In genomic region chr20:1893721-1894470, GRCh38 we compare ENCODE assay signal across 8 cellular contexts. TPM values are rescaled to one million over a fixed set of nuclear protein-coding genes. Genes with fewer than 3 reads are reported as not detected.
DNase-seq lines count a peak whose midpoint lies in the region; ATAC-seq, FAIRE-seq and TF ChIP-seq lines count a peak whose summit lies in the region.

No MANE protein-coding gene starts in this region.

- peak overlapping the region; percentile 66 to 80 for H3K4me3 ChIP-seq in foreskin fibroblast (ENCODE audit: low read depth in 1 of 2, low read length in 2 of 2)
- H3K4me3 ChIP-seq in pancreas, result peak overlapping the region; percentile 35 to 62 (median 54)

- TF ChIP-seq CTCF in foreskin fibroblast (IDR thresholded peaks at IDR 0.05; ENCODE audit: low read depth, low read length), result no peak
- TF ChIP-seq CTCF in pancreas (IDR thresholded peaks at IDR 0.05), result no peak

- H3K9me3 ChIP-seq in pancreas, result no peaks in the 10 kb centered on the region

- FAIRE-seq in pancreas (lab: Jason Lieb, UNC), result no peak

- DNase-seq in ELR (ENCODE audit: low read depth), result peak; percentile 66
- peak; percentile 43 for DNase-seq in SIG-M5 (lab: John Stamatoyannopoulos, UW)
- DNase-seq in foreskin fibroblast, result no peak
- no peak for DNase-seq in pancreas
- DNase-seq in NCI-H1092 treated with DMSO at 0.1 percent for 48 hours (lab: John Stamatoyannopoulos, UW), result no peak
- no peak for DNase-seq in NCI-H2029 (lab: John Stamatoyannopoulos, UW)
- no peak for DNase-seq in ACHN

- no peaks in the 10 kb centered on the region for H3K4me1 ChIP-seq in pancreas

- no peaks in the 10 kb centered on the region for H3K36me3 ChIP-seq in pancreas

- no peaks in the 10 kb centered on the region for H3K27me3 ChIP-seq in pancreas

- peak overlapping the region; percentile 61 to 89 (median 76) for H3K27ac ChIP-seq in pancreas

- WGBS in pancreas, 2 donors, result 17 to 20% methylated on average over 42 to 54 of the region's 54 CpGs

- ATAC-seq in pancreas, result peak in 2 of 4 donors; percentile 4 to 5
- ATAC-seq in GM21723 (IDR thresholded peaks at IDR 0.05; ENCODE audit: unreplicated experiment), result no peak

- intact Hi-C loops in pancreas (cut with DNase I), result no loop called here

- in situ Hi-C loops in ACHN (cut with HindIII; ENCODE audit: low pct_ligation_motif_present, low pct_unique_long_range_greater_than_20kb, low sequenced_read_pairs), result no loop called here

RNA-seq across cellular contexts. Expression of gene SIRPA, which starts 1.3 kb away (rescaled TPM):
- 10 to 100 TPM in 2 of 6 donors, 1 to 10 TPM in 4; 7.2 to 25.8 (median 8.5) TPM for total RNA-seq in pancreas
- polyA plus RNA-seq in pancreas, result 10 to 100 TPM in 1 of 2 donors, 1 to 10 TPM in 1; 8.6 to 13.1 TPM

Comparison
In these comparisons a context has a peak if more than half of its experiments do, and no peak if none do; other contexts are left out.
1. DNase-seq: peak in ELR (single experiment) and SIG-M5 (single experiment); none in foreskin fibroblast (0 of 2), pancreas (0 of 6), NCI-H1092 treated with DMSO at 0.1 percent for 48 hours (single experiment), NCI-H2029 (single experiment) and ACHN (single experiment).